ENCODE assay signal across 20 cellular contexts in the genomic region with DNA sequence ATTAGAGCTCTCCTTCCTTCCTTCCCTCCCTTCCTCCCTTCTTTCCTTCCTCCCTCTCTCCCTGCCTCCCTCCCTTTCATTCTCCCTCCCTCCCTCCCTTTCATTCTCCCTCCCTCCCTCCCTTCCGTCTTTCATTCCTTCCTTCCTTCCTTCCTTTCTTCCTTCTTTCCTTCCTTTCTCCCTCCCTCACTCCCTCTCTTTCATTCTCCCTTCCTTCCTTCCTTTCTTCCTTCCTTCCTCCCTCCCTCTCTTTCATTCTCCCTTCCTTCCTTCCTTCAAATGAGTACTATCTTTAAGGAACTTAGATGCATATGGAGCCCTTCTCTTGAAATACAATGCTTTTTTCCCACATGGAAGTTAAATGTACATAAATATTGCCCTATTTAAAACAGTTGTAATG. TPM values are rescaled to one million over a fixed set of nuclear protein-coding genes. Genes with fewer than 3 reads are reported as not detected.
DNase-seq lines count a peak whose midpoint lies in the region; ATAC-seq, FAIRE-seq and TF ChIP-seq lines count a peak whose summit lies in the region.
"Had no signal": no experiment of that assay in that cellular context is flagged by ENCODE, and none has a peak within 500 bp of the region (broad histone marks: within the 10 kb centered on the region; RNA-seq: fewer than 3 reads in every experiment).

No MANE protein-coding gene starts in this region.

- CTCF ChIA-PET in HepG2 (lab: Yijun Ruan, JAX; ENCODE audit: low intra/inter-chr PET ratio, low total read pairs): no interaction called here

- H3K79me2 ChIP-seq in HepG2 (ENCODE audit: insufficient read depth, low read length) (no peaks in the 10 kb centered on the region), osteoblast (ENCODE audit: insufficient read depth, low read length) (no peaks in the 10 kb centered on the region)

- no peaks in the 10 kb centered on the region for H3K27me3 ChIP-seq in HepG2 (ENCODE audit: control insufficient read depth in 1 of 2, insufficient read depth in 2 of 2, low read length in 2 of 2)
- no peaks in the 10 kb centered on the region for H3K27me3 ChIP-seq in right lobe of liver
- H3K27me3 ChIP-seq in osteoblast (ENCODE audit: insufficient read depth, low read length): no peaks in the 10 kb centered on the region
- H3K27me3 ChIP-seq: BLaER1 treated with 17β-estradiol and CSF1 and Interleukin-3, amounts not matched to agents 10 nM and 100 nM had no signal

- DNase-seq in HepG2 (ENCODE audit: low spot score) (no peak), right lobe of liver (no peak), osteoblast (ENCODE audit: insufficient read length, low spot score, missing footprints) (no peak)
- DNase-seq: AML-193; Caco-2; Calu3; CD4-positive, alpha-beta T cell; CD8-positive, alpha-beta T cell; DMS79 treated with DMSO at 0.1 percent for 48 hours; GF-D8 had no signal

- ATAC-seq in HepG2 (no peak), right lobe of liver (no peak), HG02884 (IDR thresholded peaks at IDR 0.05; ENCODE audit: unreplicated experiment) (no peak)
- ATAC-seq: A549; CD8-positive, alpha-beta T cell had no signal

- 86% methylated on average over 1 of the region's 1 CpG for WGBS in HepG2 (ENCODE audit: low lambda C conversion rate)
- 43% methylated on average over 1 of the region's 1 CpG for WGBS in right lobe of liver (ENCODE audit: insufficient coverage, low coverage, low lambda C conversion rate, missing lambda C conversion rate)

- H2AFZ ChIP-seq in HepG2 (ENCODE audit: low read length): no peak overlapping the region
- no peak overlapping the region for H2AFZ ChIP-seq in osteoblast (ENCODE audit: low read length)

- TF ChIP-seq EP300 in HepG2 (IDR thresholded peaks at IDR 0.05; ENCODE audit: low read depth in 2 of 2, low read length in 2 of 2): no peak
- no peak for TF ChIP-seq EP300 in HepG2 (CRISPR knock-in tag; IDR thresholded peaks at IDR 0.05; ENCODE audit: borderline replicate concordance)

- H3K4me1 ChIP-seq in HepG2 (ENCODE audit: insufficient read depth, low read length) (no peaks in the 10 kb centered on the region), right lobe of liver (no peaks in the 10 kb centered on the region), osteoblast (ENCODE audit: insufficient read depth, low read length) (no peaks in the 10 kb centered on the region)
- H3K4me1 ChIP-seq: A549; BLaER1 treated with 17β-estradiol and CSF1 and Interleukin-3, amounts not matched to agents 10 nM and 100 nM; Caco-2 had no signal

- H3K4me3 ChIP-seq in HepG2 (replicated peaks in 1 of 3; ENCODE audit: insufficient read depth in 1 of 3, low read depth in 2 of 3, low read length in 3 of 3) (no peak overlapping the region), right lobe of liver (no peak overlapping the region), osteoblast (ENCODE audit: insufficient read depth, low read length) (no peak overlapping the region)
- H3K4me3 ChIP-seq: A549; BLaER1 treated with 17β-estradiol and CSF1 and Interleukin-3, amounts not matched to agents 10 nM and 100 nM had no signal

- H3K9me3 ChIP-seq in HepG2 (ENCODE audit: low read length) (no peaks in the 10 kb centered on the region), right lobe of liver (no peaks in the 10 kb centered on the region), osteoblast (ENCODE audit: low read depth, low read length) (no peaks in the 10 kb centered on the region)
- H3K9me3 ChIP-seq: A549 had no signal

- H4K20me1 ChIP-seq in HepG2 (ENCODE audit: insufficient read depth, low read length): no peaks in the 10 kb centered on the region
- no peaks in the 10 kb centered on the region for H4K20me1 ChIP-seq in osteoblast (ENCODE audit: insufficient read depth, low read length)
- H4K20me1 ChIP-seq: BLaER1 treated with 17β-estradiol and CSF1 and Interleukin-3, amounts not matched to agents 10 nM and 100 nM had no signal

- no peak for TF ChIP-seq POLR2A in HepG2 (IDR thresholded peaks at IDR 0.05; ENCODE audit: insufficient read depth in 1 of 2, low read depth in 2 of 2, low read length in 2 of 2)
- TF ChIP-seq POLR2A in right lobe of liver (IDR thresholded peaks at IDR 0.05): no peak

- in situ Hi-C loops in HepG2 (cut with HindIII; ENCODE audit: extremely low pct_ligation_motif_present, low pct_unique_long_range_greater_than_20kb): no loop called here

- POLR2A ChIA-PET in HepG2 (lab: Yijun Ruan, JAX): no interaction called here

- TF ChIP-seq CTCF in HepG2 (CRISPR knock-in tag; IDR thresholded peaks at IDR 0.05) (no peak), right lobe of liver (IDR thresholded peaks at IDR 0.05) (no peak), VCaP (conservative IDR thresholded peaks at IDR 0.05) (no peak), osteoblast (IDR thresholded peaks at IDR 0.05; ENCODE audit: extremely low read depth, low read depth, low read length) (no peak)

- H3K4me2 ChIP-seq in HepG2 (ENCODE audit: low read depth, low read length) (no peak overlapping the region), osteoblast (ENCODE audit: insufficient read depth, low read length) (no peak overlapping the region)
- H3K4me2 ChIP-seq: A549; BLaER1 treated with 17β-estradiol and CSF1 and Interleukin-3, amounts not matched to agents 10 nM and 100 nM had no signal

- TF ChIP-seq RAD21 in HepG2 (CRISPR knock-in tag; IDR thresholded peaks at IDR 0.05): no peak

- intact Hi-C loops in HepG2 (cut with micrococcal nuclease; ENCODE audit: unreplicated experiment): no loop called here
- intact Hi-C loops in right lobe of liver (cut with DNase I): no loop called here

- H3K27ac ChIP-seq in HepG2 (ENCODE audit: extremely low read length, insufficient read depth, low read length): no peak overlapping the region
- no peak overlapping the region for H3K27ac ChIP-seq in right lobe of liver
- H3K27ac ChIP-seq in VCaP: peak overlapping the region; percentile 72
- no peak overlapping the region for H3K27ac ChIP-seq in osteoblast (ENCODE audit: low read depth, low read length)
- H3K27ac ChIP-seq: 22Rv1; A549; BLaER1 treated with 17β-estradiol and CSF1 and Interleukin-3, amounts not matched to agents 10 nM and 100 nM; C4-2B had no signal

- FAIRE-seq in HepG2 (lab: Jason Lieb, UNC): no peak
- FAIRE-seq: A549, D721Med, G401.6, GM12891, GM19239 had no signal

- BruUV-seq in HepG2 (replicated peaks; lab: Mats Ljungman, UMichigan): no TSS peak

- H3K9ac ChIP-seq in HepG2 (ENCODE audit: insufficient read depth, low read depth, low read length): no peak overlapping the region
- H3K9ac ChIP-seq: BLaER1 treated with 17β-estradiol and CSF1 and Interleukin-3, amounts not matched to agents 10 nM and 100 nM had no signal

- H3K36me3 ChIP-seq in HepG2 (replicated peaks in 1 of 2; ENCODE audit: control insufficient read depth in 1 of 2, insufficient read depth in 2 of 2, low read length in 2 of 2): no peaks in the 10 kb centered on the region
- no peaks in the 10 kb centered on the region for H3K36me3 ChIP-seq in right lobe of liver
- H3K36me3 ChIP-seq in osteoblast (ENCODE audit: insufficient read depth, low read length): no peaks in the 10 kb centered on the region
- H3K36me3 ChIP-seq: BLaER1 treated with 17β-estradiol and CSF1 and Interleukin-3, amounts not matched to agents 10 nM and 100 nM had no signal

TF ChIP-seq in HepG2, 621 proteins besides CTCF, POLR2A, EP300 and RAD21:
- TF ChIP-seq ZSCAN30 (CRISPR knock-in tag; IDR thresholded peaks at IDR 0.05): no peak
- TF ChIP-seq, protein P1, sequence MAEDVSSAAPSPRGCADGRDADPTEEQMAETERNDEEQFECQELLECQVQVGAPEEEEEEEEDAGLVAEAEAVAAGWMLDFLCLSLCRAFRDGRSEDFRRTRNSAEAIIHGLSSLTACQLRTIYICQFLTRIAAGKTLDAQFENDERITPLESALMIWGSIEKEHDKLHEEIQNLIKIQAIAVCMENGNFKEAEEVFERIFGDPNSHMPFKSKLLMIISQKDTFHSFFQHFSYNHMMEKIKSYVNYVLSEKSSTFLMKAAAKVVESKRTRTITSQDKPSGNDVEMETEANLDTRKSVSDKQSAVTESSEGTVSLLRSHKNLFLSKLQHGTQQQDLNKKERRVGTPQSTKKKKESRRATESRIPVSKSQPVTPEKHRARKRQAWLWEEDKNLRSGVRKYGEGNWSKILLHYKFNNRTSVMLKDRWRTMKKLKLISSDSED (CRISPR knock-in tag; IDR thresholded peaks at IDR 0.05): no peak
- TF ChIP-seq HNRNPK (IDR thresholded peaks at IDR 0.05; ENCODE audit: low read depth, low read length, poor library complexity, severe bottlenecking): peak; percentile 77
TF ChIP-seq in HepG2: peak in this region for 1.

RNA-seq across cellular contexts. Expression of a gene that starts 20.9 kb away (rescaled TPM):
- total RNA-seq in HepG2 (2016; rRNA removed; fragmentation: Illumina TruSeq; extraction: Trizol): 52.4 and 98.3 TPM in 2 replicates
- 29.7 and 32.9 TPM in 2 replicates for total RNA-seq in HepG2 (2016; cell fraction: cytosol; rRNA removed; fragmentation: Illumina TruSeq; extraction: Trizol; ENCODE audit: low read depth)
- 47.0 and 86.4 TPM in 2 replicates for total RNA-seq in HepG2 (2016; cell fraction: insoluble cytoplasmic fraction; rRNA removed; fragmentation: Illumina TruSeq; extraction: Trizol)
- total RNA-seq in HepG2 (2016; cell fraction: membrane; rRNA removed; fragmentation: Illumina TruSeq; extraction: Trizol): 36.9 and 39.5 TPM in 2 replicates
- 243 and 259 TPM in 2 replicates for total RNA-seq in HepG2 (2016; cell fraction: nucleus; rRNA removed; fragmentation: Illumina TruSeq; extraction: Trizol)
- polyA plus RNA-seq in HepG2 (2011; rRNA removed): 40.0 and 43.6 TPM in 2 replicates
- 26.4 and 36.1 TPM in 2 replicates for polyA plus RNA-seq in HepG2 (2011; cell fraction: cytosol; rRNA removed)
- polyA plus RNA-seq in HepG2 (2011; cell fraction: nucleus; rRNA removed): 57.3 and 62.4 TPM in 2 replicates
- polyA plus RNA-seq in HepG2 (2012): 74.2 and 81.5 TPM in 2 replicates
- 14.1 and 16.7 TPM in 2 replicates for polyA plus RNA-seq in HepG2 (2016; cell fraction: cytosol; fragmentation: Illumina TruSeq; extraction: Trizol; ENCODE audit: low read depth)
- 36.4 and 38.2 TPM in 2 replicates for polyA plus RNA-seq in HepG2 (2016; cell fraction: insoluble cytoplasmic fraction; fragmentation: Illumina TruSeq; extraction: Trizol; ENCODE audit: low read depth)
- polyA plus RNA-seq in HepG2 (2016; cell fraction: membrane; fragmentation: Illumina TruSeq; extraction: Trizol; ENCODE audit: low read depth): 17.6 and 19.0 TPM in 2 replicates
- 68.4 and 81.3 TPM in 2 replicates for polyA plus RNA-seq in HepG2 (2016; cell fraction: nucleus; fragmentation: Illumina TruSeq; extraction: Trizol; ENCODE audit: insufficient read depth, low read depth)
- polyA minus RNA-seq in HepG2 (2011; rRNA and poly(A)+ RNA removed; ENCODE audit: low replicate concordance): 19.5 and 154 TPM in 2 replicates
- polyA minus RNA-seq in HepG2 (2011; cell fraction: cytosol; rRNA and poly(A)+ RNA removed): 69.6 and 97.5 TPM in 2 replicates
- polyA minus RNA-seq in HepG2 (2011; cell fraction: nucleus; rRNA and poly(A)+ RNA removed): 726 and 816 TPM in 2 replicates
- total RNA-seq in right lobe of liver: 10 to 100 TPM; 27.7 to 54.5 (median 35.7) TPM
- total RNA-seq in osteoblast: 153 and 165 TPM in 2 replicates
